In genomic region chr5:96901841-96902240, GRCh38 we compare ENCODE assay signal across 18 cellular contexts. TPM values are rescaled to one million over a fixed set of nuclear protein-coding genes. Genes with fewer than 3 reads are reported as not detected.
DNase-seq lines count a peak whose midpoint lies in the region; ATAC-seq lines count a peak whose summit lies in the region.
"Had no signal": no experiment of that assay in that cellular context is flagged by ENCODE, and none has a peak within 500 bp of the region (broad histone marks: within the 10 kb centered on the region; RNA-seq: fewer than 3 reads in every experiment).

No MANE protein-coding gene starts in this region.

- no peak overlapping the region for H3K27ac ChIP-seq in CD4-positive, CD25-positive, alpha-beta regulatory T cell (ENCODE audit: insufficient read depth, low read length, poor library complexity, severe bottlenecking)
- no peak overlapping the region for H3K27ac ChIP-seq in CD4-positive, alpha-beta memory T cell (ENCODE audit: low read depth, low read length)

- H3K27me3 Mint-ChIP-seq in CD4-positive, CD25-positive, alpha-beta regulatory T cell = no peaks in the 10 kb centered on the region
- H3K27me3 Mint-ChIP-seq in CD4-positive, alpha-beta memory T cell = no peaks in the 10 kb centered on the region
- H3K27me3 Mint-ChIP-seq in T-cell = no peaks in the 10 kb centered on the region
- H3K27me3 Mint-ChIP-seq in memory B cell = no peaks in the 10 kb centered on the region

- intact Hi-C loops in CD4-positive, alpha-beta memory T cell (cut with micrococcal nuclease) = loop anchor here (2.0 kb wide), 1 partner anchor 17 kb away; no protein-coding TSS in a partner anchor

- ATAC-seq in CD4-positive, CD25-positive, alpha-beta regulatory T cell (ENCODE audit: low read depth in 2 of 2) = no peak
- ATAC-seq in T-cell (replicated peaks in 1 of 4) (no peak), memory B cell (ENCODE audit: low read depth) (no peak), HG02884 (IDR thresholded peaks at IDR 0.05; ENCODE audit: unreplicated experiment) (no peak)
- ATAC-seq: Right ventricle myocardium inferior had no signal

- peaks cover 21 to 30% (median 24%) of the 10 kb centered on the region in 4 donors for H3K4me1 Mint-ChIP-seq in CD4-positive, CD25-positive, alpha-beta regulatory T cell
- H3K4me1 Mint-ChIP-seq in CD4-positive, alpha-beta memory T cell = peaks cover 9 to 24% (median 15%) of the 10 kb centered on the region in 4 donors
- peaks cover 22 to 46% (median 26%) of the 10 kb centered on the region in 3 donors for H3K4me1 Mint-ChIP-seq in T-cell
- peaks cover 22% of the 10 kb centered on the region for H3K4me1 Mint-ChIP-seq in memory B cell

- peaks cover 87% of the 10 kb centered on the region for H3K36me3 ChIP-seq in CD4-positive, CD25-positive, alpha-beta regulatory T cell (ENCODE audit: control insufficient read depth, insufficient read depth, low read length)
- peaks cover 66% of the 10 kb centered on the region for H3K36me3 ChIP-seq in CD4-positive, alpha-beta memory T cell (ENCODE audit: insufficient read depth, low read length)
- H3K36me3 ChIP-seq: BE2C had no signal

- POLR2A ChIA-PET in CD4-positive, alpha-beta memory T cell (lab: Charles Lee; ENCODE audit: partially characterized antibody) = interaction anchor here (1.2 kb wide), 1 partner anchor 9 kb away, joined by 4 read pairs; no protein-coding TSS in a partner anchor
- POLR2A ChIA-PET in T-cell (lab: Charles Lee) = interaction anchor here in 1 of 2 donors (0.5 kb wide), 1 partner anchor 132 kb away, joined by 3 read pairs; no protein-coding TSS in a partner anchor

- DNase-seq in CD4-positive, CD25-positive, alpha-beta regulatory T cell = no peak
- DNase-seq in CD4-positive, alpha-beta memory T cell = no peak
- no peak for DNase-seq in T-cell
- DNase-seq in memory B cell (ENCODE audit: low spot score in 2 of 2) = no peak
- DNase-seq in putamen (ENCODE audit: low spot score) = no peak
- DNase-seq in NCI-H2171 (lab: John Stamatoyannopoulos, UW) = no peak
- no peak for DNase-seq in stimulated activated CD4-positive, alpha-beta T cell treated with anti-CD3 and anti-CD28 coated beads, Interleukin-2, amount 100 ng/mL, for 24 hours
- DNase-seq: BE2C, Calu3, DMS153, GOT3, HCEC 1CT, KG1, NCI-H1105 treated with DMSO at 0.1 percent for 48 hours, NCI-H2029 treated with DMSO at 0.1 percent for 48 hours, NCI-H524 treated with DMSO at 0.1 percent for 48 hours had no signal

- H3K4me3 Mint-ChIP-seq in CD4-positive, CD25-positive, alpha-beta regulatory T cell = no peak overlapping the region
- H3K4me3 Mint-ChIP-seq in CD4-positive, alpha-beta memory T cell = no peak overlapping the region
- H3K4me3 Mint-ChIP-seq in T-cell (no peak overlapping the region), memory B cell (no peak overlapping the region)

- no peaks in the 10 kb centered on the region for H3K9me3 ChIP-seq in CD4-positive, CD25-positive, alpha-beta regulatory T cell (ENCODE audit: control insufficient read depth in 2 of 2, low read length in 2 of 2)
- H3K9me3 ChIP-seq in CD4-positive, alpha-beta memory T cell (ENCODE audit: control insufficient read depth in 1 of 2, low read length in 2 of 2) = no peaks in the 10 kb centered on the region
- H3K9me3 ChIP-seq: BE2C had no signal

- peaks cover 50% of the 10 kb centered on the region for H3K36me3 Mint-ChIP-seq in CD4-positive, CD25-positive, alpha-beta regulatory T cell
- peaks cover 58 to 75% of the 10 kb centered on the region in 2 donors for H3K36me3 Mint-ChIP-seq in CD4-positive, alpha-beta memory T cell
- H3K36me3 Mint-ChIP-seq in T-cell (peaks cover 62% of the 10 kb centered on the region), memory B cell (peaks cover 40% of the 10 kb centered on the region)

- H3K9me3 Mint-ChIP-seq in CD4-positive, CD25-positive, alpha-beta regulatory T cell = no peaks in the 10 kb centered on the region
- no peaks in the 10 kb centered on the region for H3K9me3 Mint-ChIP-seq in CD4-positive, alpha-beta memory T cell
- H3K9me3 Mint-ChIP-seq in T-cell (no peaks in the 10 kb centered on the region), memory B cell (peaks cover 1% of the 10 kb centered on the region)

- peaks cover 5% of the 10 kb centered on the region for H3K4me1 ChIP-seq in CD4-positive, CD25-positive, alpha-beta regulatory T cell (ENCODE audit: control insufficient read depth, insufficient read depth, low read length, poor library complexity, severe bottlenecking)
- peaks cover 6% of the 10 kb centered on the region for H3K4me1 ChIP-seq in CD4-positive, alpha-beta memory T cell (ENCODE audit: insufficient read depth, low read length)
- H3K4me1 ChIP-seq: BE2C had no signal

- peak overlapping the region in 2 of 3 donors; percentile 59 to 62 for H3K27ac Mint-ChIP-seq in CD4-positive, CD25-positive, alpha-beta regulatory T cell
- peak overlapping the region in 5 of 7 donors; percentile 26 to 73 (median 59) for H3K27ac Mint-ChIP-seq in CD4-positive, alpha-beta memory T cell
- H3K27ac Mint-ChIP-seq in T-cell = peak overlapping the region; percentile 36 to 54
- H3K27ac Mint-ChIP-seq in memory B cell = peak overlapping the region; percentile 82

- H3K27me3 ChIP-seq in CD4-positive, CD25-positive, alpha-beta regulatory T cell (ENCODE audit: control insufficient read depth, insufficient read depth, low read length) = no peaks in the 10 kb centered on the region
- H3K27me3 ChIP-seq in CD4-positive, alpha-beta memory T cell (ENCODE audit: insufficient read depth, low read length) = no peaks in the 10 kb centered on the region
- H3K27me3 ChIP-seq: BE2C had no signal

- H3K4me3 ChIP-seq in CD4-positive, CD25-positive, alpha-beta regulatory T cell (ENCODE audit: low read depth, low read length) = no peak overlapping the region
- H3K4me3 ChIP-seq in CD4-positive, alpha-beta memory T cell (ENCODE audit: low read length in 2 of 2) = no peak overlapping the region

- CTCF ChIA-PET in CD4-positive, alpha-beta memory T cell (lab: Charles Lee; ENCODE audit: partially characterized antibody) = interaction anchor here (0.8 to 3.4 kb wide), 6 partner anchors 11 to 39 kb away, joined by 3 to 26 read pairs (median 4); no protein-coding TSS in a partner anchor
- CTCF ChIA-PET in T-cell (lab: Charles Lee) = interaction anchor here (0.6 to 3.8 kb wide), 4 partner anchors 9 to 84 kb away, joined by 3 to 14 read pairs (median 4); no protein-coding TSS in a partner anchor

RNA-seq across cellular contexts. Expression of gene ERAP2, which starts 25.5 kb away (rescaled TPM):
- total RNA-seq in CD4-positive, CD25-positive, alpha-beta regulatory T cell = 134 TPM
- 100 to 1,000 TPM in 2 of 4 donors, 1 to 10 TPM in 2; 9.5 to 123 (median 63.6) TPM for polyA plus RNA-seq in CD4-positive, CD25-positive, alpha-beta regulatory T cell
- total RNA-seq in CD4-positive, alpha-beta memory T cell = 100 to 1,000 TPM; 107 to 112 TPM
- 100 to 1,000 TPM in 1 of 2 donors, 1 to 10 TPM in 1; 4.7 to 112 TPM for polyA plus RNA-seq in CD4-positive, alpha-beta memory T cell
- total RNA-seq in T-cell = 100 to 1,000 TPM in 1 of 5 donors, 10 to 100 TPM in 4; 40.4 to 162 (median 71.6) TPM

RNA-seq across cellular contexts. Expression of gene LNPEP, which starts 34.0 kb away (rescaled TPM):
- 95.7 TPM for total RNA-seq in CD4-positive, CD25-positive, alpha-beta regulatory T cell
- polyA plus RNA-seq in CD4-positive, CD25-positive, alpha-beta regulatory T cell = 10 to 100 TPM; 39.6 to 45.4 (median 42.6) TPM
- 10 to 100 TPM; 92.5 to 97.3 TPM for total RNA-seq in CD4-positive, alpha-beta memory T cell
- polyA plus RNA-seq in CD4-positive, alpha-beta memory T cell = 10 to 100 TPM; 23.5 to 38.6 TPM
- total RNA-seq in T-cell = 100 to 1,000 TPM in 1 of 5 donors, 10 to 100 TPM in 4; 82.3 to 102 (median 86.3) TPM
